Comparison of ENCODE assay signal across 14 cellular contexts in the genomic region with DNA sequence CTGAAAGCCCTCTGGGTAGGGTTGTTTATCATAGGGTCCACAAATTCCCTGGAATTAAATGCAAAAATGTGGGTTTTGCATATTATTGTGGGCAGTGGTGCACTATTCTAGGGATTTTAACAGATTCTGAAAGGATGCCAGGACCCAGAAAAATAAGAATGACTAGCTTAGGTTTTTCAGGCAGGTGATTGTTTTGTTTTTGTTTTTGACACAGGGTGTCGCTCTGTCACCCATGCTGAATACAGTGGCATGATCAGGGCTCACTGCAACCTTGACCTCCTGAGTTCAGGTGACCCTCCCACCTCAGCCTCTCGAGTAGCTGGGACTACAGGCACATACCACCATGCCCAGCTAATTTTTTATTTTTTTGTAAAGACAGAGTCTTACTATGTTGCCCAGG. TPM values are rescaled to one million over a fixed set of nuclear protein-coding genes. Genes with fewer than 3 reads are reported as not detected.
DNase-seq lines count a peak whose midpoint lies in the region; ATAC-seq and TF ChIP-seq lines count a peak whose summit lies in the region.
"Had no signal": no experiment of that assay in that cellular context is flagged by ENCODE, and none has a peak within 500 bp of the region (broad histone marks: within the 10 kb centered on the region; RNA-seq: fewer than 3 reads in every experiment).

No MANE protein-coding gene starts in this region.

- no peaks in the 10 kb centered on the region for H3K79me2 ChIP-seq in GM23248 (ENCODE audit: insufficient read depth)

- H3K36me3 Mint-ChIP-seq in CD8-positive, alpha-beta memory T cell, result peaks cover 3 to 40% (median 17%) of the 10 kb centered on the region in 3 donors

- H3K4me1 ChIP-seq in GM23248 (ENCODE audit: insufficient read depth) (peaks cover 29% of the 10 kb centered on the region), adrenal gland (replicated peaks in 1 of 2) (peaks cover 5 to 9% of the 10 kb centered on the region in 2 donors)
- peaks cover 32% of the 10 kb centered on the region for H3K4me1 ChIP-seq in CD8-positive, alpha-beta memory T cell (ENCODE audit: insufficient read depth, low read length)

- peak; percentile 39 for DNase-seq in GM23248
- no peak for DNase-seq in adrenal gland
- DNase-seq in kidney glomerular epithelial cell (lab: John Stamatoyannopoulos, UW), result peak; percentile 66
- DNase-seq in CD8-positive, alpha-beta memory T cell, result no peak
- no peak for DNase-seq in NCI-H446 treated with DMSO at 0.1 percent for 48 hours (lab: John Stamatoyannopoulos, UW)
- no peak for DNase-seq in putamen (ENCODE audit: low spot score)
- DNase-seq: activated CD8-positive, alpha-beta T cell treated with anti-CD3 and anti-CD28 coated beads, Interleukin-2, amount 10 ng/mL, durations not matched to agents 7 days and 5 days; KBM-7 had no signal

- H3K4me3 Mint-ChIP-seq in CD8-positive, alpha-beta memory T cell, result no peak overlapping the region
- H3K4me3 Mint-ChIP-seq: activated CD8-positive, alpha-beta T cell treated with anti-CD3 and anti-CD28 coated beads, Interleukin-2, amount 10 ng/mL, durations not matched to agents 7 days and 5 days; stimulated activated naive CD8-positive, alpha-beta T cell treated with anti-CD3 and anti-CD28 coated beads, Interleukin-15, Interleukin-2, amounts not matched to agents 100 ng/mL and 50 ng/mL, for 24 hours had no signal

- in situ Hi-C loops in GM23248 (cut with MboI), result no loop called here

- H3K9ac ChIP-seq in GM23248, result peak overlapping the region; percentile 54

- no peak for TF ChIP-seq POLR2A in adrenal gland (IDR thresholded peaks at IDR 0.05)

- CTCF ChIA-PET in CD8-positive, alpha-beta memory T cell (lab: Charles Lee), result interaction anchor here (1.4 to 1.5 kb wide), 2 partner anchors 11 to 17 kb away, joined by 3 to 4 read pairs; no protein-coding TSS in a partner anchor

- WGBS in GM23248 (ENCODE audit: low coverage in 1 of 2, low lambda C conversion rate in 2 of 2, missing lambda C conversion rate in 2 of 2), 2 experiments, result 95 to 100% methylated on average over 2 of the region's 2 CpGs
- 57 to 66% (median 65%) methylated on average over 2 of the region's 2 CpGs for WGBS in adrenal gland, 4 donors

- H3K9me3 Mint-ChIP-seq in CD8-positive, alpha-beta memory T cell, result no peaks in the 10 kb centered on the region
- H3K9me3 Mint-ChIP-seq: stimulated activated naive CD8-positive, alpha-beta T cell treated with anti-CD3 and anti-CD28 coated beads, Interleukin-15, Interleukin-2, amounts not matched to agents 100 ng/mL and 50 ng/mL, for 24 hours had no signal

- peak overlapping the region in 4 of 8 donors; percentile 51 to 91 (median 73) for H3K27ac Mint-ChIP-seq in CD8-positive, alpha-beta memory T cell

- H3K9me2 ChIP-seq in GM23248 (ENCODE audit: insufficient read depth), result no peaks in the 10 kb centered on the region

- H3K27me3 ChIP-seq in GM23248 (replicated peaks; ENCODE audit: insufficient read depth) (no peaks in the 10 kb centered on the region), adrenal gland (no peaks in the 10 kb centered on the region)
- no peaks in the 10 kb centered on the region for H3K27me3 ChIP-seq in CD8-positive, alpha-beta memory T cell (ENCODE audit: insufficient read depth, low read length, poor library complexity, severe bottlenecking)

- H2AFZ ChIP-seq in GM23248, result peak overlapping the region; percentile 59

- H4K20me1 ChIP-seq in GM23248 (ENCODE audit: insufficient read depth), result no peaks in the 10 kb centered on the region

- H3K36me3 ChIP-seq in GM23248 (ENCODE audit: low read depth) (no peaks in the 10 kb centered on the region), adrenal gland (replicated peaks in 1 of 2) (no peaks in the 10 kb centered on the region)
- peaks cover 3% of the 10 kb centered on the region for H3K36me3 ChIP-seq in CD8-positive, alpha-beta memory T cell (ENCODE audit: insufficient read depth, low read length)

- no peak for ATAC-seq in GM21526 (IDR thresholded peaks at IDR 0.05; ENCODE audit: low FRiP score, unreplicated experiment)
- ATAC-seq: activated CD8-positive, alpha-beta T cell treated with anti-CD3 and anti-CD28 coated beads, Interleukin-2, amount 10 ng/mL, durations not matched to agents 7 days and 5 days had no signal

- peak overlapping the region; percentile 18; the same call in 1 of the 2 replicates for H3K4me3 ChIP-seq in GM23248
- no peak overlapping the region for H3K4me3 ChIP-seq in adrenal gland
- H3K4me3 ChIP-seq in skin epidermis, result no peak overlapping the region
- no peak overlapping the region for H3K4me3 ChIP-seq in CD8-positive, alpha-beta memory T cell (ENCODE audit: low read length)

- H3F3A ChIP-seq in GM23248 (ENCODE audit: insufficient read depth), result peaks cover 27% of the 10 kb centered on the region

- intact Hi-C loops in adrenal gland (cut with DNase I), result no loop called here

- POLR2A ChIA-PET in CD8-positive, alpha-beta memory T cell (lab: Charles Lee), result no interaction called here

- no peaks in the 10 kb centered on the region for H3K9me3 ChIP-seq in GM23248 (ENCODE audit: low read depth)
- no peaks in the 10 kb centered on the region for H3K9me3 ChIP-seq in adrenal gland (replicated peaks in 1 of 3)
- no peaks in the 10 kb centered on the region for H3K9me3 ChIP-seq in CD8-positive, alpha-beta memory T cell (ENCODE audit: low read length)

- peak overlapping the region; percentile 77 for H3K27ac ChIP-seq in GM23248
- H3K27ac ChIP-seq in adrenal gland, result peak overlapping the region in 4 of 5 donors; percentile 52 to 79 (median 66)
- H3K27ac ChIP-seq in skin epidermis, result peak overlapping the region in 13 of 21 experiments; percentile 0 to 69 (median 37)
- H3K27ac ChIP-seq in CD8-positive, alpha-beta memory T cell (ENCODE audit: low read depth, low read length), result no peak overlapping the region

- peaks cover 29 to 54% (median 46%) of the 10 kb centered on the region in 3 donors for H3K4me1 Mint-ChIP-seq in CD8-positive, alpha-beta memory T cell

- H3K4me2 ChIP-seq in GM23248 (ENCODE audit: unreplicated experiment), result peak overlapping the region; percentile 52

- peaks cover 0 to 3% of the 10 kb centered on the region in 2 donors for H3K27me3 Mint-ChIP-seq in CD8-positive, alpha-beta memory T cell
- H3K27me3 Mint-ChIP-seq: stimulated activated naive CD8-positive, alpha-beta T cell treated with anti-CD3 and anti-CD28 coated beads, Interleukin-15, Interleukin-2, amounts not matched to agents 100 ng/mL and 50 ng/mL, for 24 hours had no signal

- TF ChIP-seq CTCF in adrenal gland (IDR thresholded peaks at IDR 0.05), result no peak

RNA-seq across cellular contexts. Expression of gene GALNT6, which starts 19.2 kb away (rescaled TPM):
- total RNA-seq in GM23248 (2014; rRNA removed; shearing (Covaris generic)), result 9.4 and 22.4 TPM in 2 replicates
- polyA plus RNA-seq in GM23248 (2016; fragmentation: Nextera tagmentation; extraction: Ambion mirVana) (3.9 and 4.3 TPM in 2 replicates), adrenal gland (1 to 10 TPM; 1.5 to 6.9 (median 1.7) TPM)
- total RNA-seq in adrenal gland, result 10 to 100 TPM in 1 of 8 donors, 1 to 10 TPM in 6, under 1 TPM in 1; 0.66 to 11.0 (median 6.8) TPM
- 10 to 100 TPM; 13.5 to 15.6 TPM for total RNA-seq in CD8-positive, alpha-beta memory T cell
- polyA plus RNA-seq in CD8-positive, alpha-beta memory T cell, result 13.3 TPM
- total RNA-seq: NCI-H460 had no signal

RNA-seq across cellular contexts. Expression of gene CELA1, which starts 25.5 kb away (rescaled TPM):
- total RNA-seq in GM23248 (2014; rRNA removed; shearing (Covaris generic)), result not detected in 2 replicates
- polyA plus RNA-seq in GM23248 (2016; fragmentation: Nextera tagmentation; extraction: Ambion mirVana) (not detected in 2 replicates), adrenal gland (under 1 TPM; 0.60 to 0.80 (median 0.67) TPM)
- 1 to 10 TPM in 6 of 8 donors, under 1 TPM in 1, not detected in 1; 0.28 to 9.4 (median 4.1) TPM for total RNA-seq in adrenal gland
- total RNA-seq in CD8-positive, alpha-beta memory T cell, result not detected
- polyA plus RNA-seq in CD8-positive, alpha-beta memory T cell, result 0.71 TPM
- total RNA-seq: activated CD8-positive, alpha-beta T cell treated with anti-CD3 and anti-CD28 coated beads, Interleukin-2, amount 10 ng/mL, durations not matched to agents 7 days and 5 days; fibroblast of villous mesenchyme; mononuclear cell; NCI-H460 had no signal

RNA-seq across cellular contexts. Expression of gene BIN2, which starts 48.0 kb away (rescaled TPM):
- total RNA-seq in GM23248 (2014; rRNA removed; shearing (Covaris generic)), result not detected in 2 replicates
- polyA plus RNA-seq in GM23248 (2016; fragmentation: Nextera tagmentation; extraction: Ambion mirVana) (not detected in 2 replicates), adrenal gland (1 to 10 TPM; 4.3 to 9.8 (median 4.6) TPM)
- total RNA-seq in adrenal gland, result 10 to 100 TPM in 1 of 8 donors, 1 to 10 TPM in 7; 4.2 to 16.6 (median 7.1) TPM
- 10 to 100 TPM; 55.9 to 57.3 TPM for total RNA-seq in CD8-positive, alpha-beta memory T cell
- polyA plus RNA-seq in CD8-positive, alpha-beta memory T cell, result 366 TPM
- total RNA-seq: fibroblast of villous mesenchyme, NCI-H460 had no signal

RNA-seq across cellular contexts. Expression of gene SLC4A8, which starts 52.6 kb away (rescaled TPM):
- total RNA-seq in GM23248 (2014; rRNA removed; shearing (Covaris generic)), result 2.6 and 4.3 TPM in 2 replicates
- polyA plus RNA-seq in GM23248 (2016; fragmentation: Nextera tagmentation; extraction: Ambion mirVana) (3.1 and 4.6 TPM in 2 replicates), adrenal gland (10 to 100 TPM in 1 of 3 donors, 1 to 10 TPM in 2; 3.1 to 10.6 (median 4.5) TPM)
- total RNA-seq in adrenal gland, result 10 to 100 TPM in 5 of 8 donors, 1 to 10 TPM in 3; 3.0 to 27.0 (median 13.2) TPM
- 1 to 10 TPM; 2.0 to 2.2 TPM for total RNA-seq in CD8-positive, alpha-beta memory T cell
- 0.64 TPM for polyA plus RNA-seq in CD8-positive, alpha-beta memory T cell

Comparison
In these comparisons a context has a peak if more than half of its experiments do, and no peak if none do; other contexts are left out.
1. DNase-seq: peak in GM23248 (single experiment) and kidney glomerular epithelial cell (single experiment); none in adrenal gland (0 of 7), CD8-positive, alpha-beta memory T cell (0 of 5), NCI-H446 treated with DMSO at 0.1 percent for 48 hours (single experiment) and putamen (single experiment).